1 cellular context compared by ENCODE assay signal in the genomic region with DNA sequence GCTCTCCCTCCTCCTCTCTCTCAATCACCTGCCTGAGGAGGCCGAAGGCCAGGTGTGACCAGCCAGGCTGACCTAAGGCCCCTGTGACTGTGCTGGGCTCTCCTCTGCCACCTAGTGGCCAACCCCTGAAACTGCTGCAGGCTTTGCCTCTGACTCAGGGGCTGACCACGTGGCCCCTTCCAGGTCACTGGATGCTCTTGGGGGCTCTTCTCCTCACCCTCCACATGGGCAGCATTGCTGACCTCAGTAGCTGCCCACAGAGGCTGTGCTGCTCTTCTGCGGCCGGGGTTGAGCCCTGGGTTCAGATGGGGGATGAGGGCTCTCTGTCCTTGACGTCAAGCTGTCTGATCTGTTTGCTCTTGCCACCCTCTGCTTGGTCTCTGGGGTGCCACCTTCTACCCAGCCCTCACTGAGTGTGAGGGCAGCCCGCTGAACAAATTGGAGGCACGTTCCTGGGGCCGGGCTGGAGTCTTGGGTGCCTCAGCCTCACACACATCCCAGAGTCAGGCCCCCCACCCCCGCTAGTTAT.
TF ChIP-seq lines count a peak whose summit lies in the region.

No MANE protein-coding gene starts in this region.

TF ChIP-seq in HepG2, 621 proteins besides CTCF, POLR2A, EP300 and RAD21 (continued from another document and continues in another):
- TF ChIP-seq, protein P1, sequence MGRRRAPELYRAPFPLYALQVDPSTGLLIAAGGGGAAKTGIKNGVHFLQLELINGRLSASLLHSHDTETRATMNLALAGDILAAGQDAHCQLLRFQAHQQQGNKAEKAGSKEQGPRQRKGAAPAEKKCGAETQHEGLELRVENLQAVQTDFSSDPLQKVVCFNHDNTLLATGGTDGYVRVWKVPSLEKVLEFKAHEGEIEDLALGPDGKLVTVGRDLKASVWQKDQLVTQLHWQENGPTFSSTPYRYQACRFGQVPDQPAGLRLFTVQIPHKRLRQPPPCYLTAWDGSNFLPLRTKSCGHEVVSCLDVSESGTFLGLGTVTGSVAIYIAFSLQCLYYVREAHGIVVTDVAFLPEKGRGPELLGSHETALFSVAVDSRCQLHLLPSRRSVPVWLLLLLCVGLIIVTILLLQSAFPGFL (CRISPR knock-in tag; IDR thresholded peaks at IDR 0.05) = no peak
- TF ChIP-seq YY1 (IDR thresholded peaks at IDR 0.05; ENCODE audit: insufficient read depth, insufficient replicate concordance, low read depth, low read length) (peak; percentile 37), ZNF615 (CRISPR knock-in tag; IDR thresholded peaks at IDR 0.05; ENCODE audit: borderline replicate concordance) (no peak), IRF2 (CRISPR knock-in tag; IDR thresholded peaks at IDR 0.05) (peak; percentile 28; the same call in 1 of the 2 replicates), GLI4 (CRISPR knock-in tag; IDR thresholded peaks at IDR 0.05; ENCODE audit: borderline replicate concordance) (no peak), U2AF1 (optimal IDR thresholded peaks at IDR 0.05; ENCODE audit: low read depth, low read length) (no peak), ZFX (CRISPR knock-in tag; IDR thresholded peaks at IDR 0.05; ENCODE audit: low read depth) (peak; percentile 46), ZNF124 (CRISPR knock-in tag; IDR thresholded peaks at IDR 0.05) (no peak), ZNF550 (CRISPR knock-in tag; IDR thresholded peaks at IDR 0.05; ENCODE audit: borderline replicate concordance) (0 out of 2 replicates have a peak, but pooled peaks have one; percentile 44), MAZ (IDR thresholded peaks at IDR 0.05; ENCODE audit: borderline replicate concordance, low read depth, low read length) (peak; percentile 26; the same call in 1 of the 2 replicates), MAZ (CRISPR knock-in tag; IDR thresholded peaks at IDR 0.05; ENCODE audit: low read depth) (no peak), HNF4G (IDR thresholded peaks at IDR 0.05; ENCODE audit: borderline replicate concordance, low read depth, low read length) (no peak), HNF4G (CRISPR knock-in tag; IDR thresholded peaks at IDR 0.05; ENCODE audit: borderline replicate concordance, low read depth) (no peak), ZNF264 (CRISPR knock-in tag; IDR thresholded peaks at IDR 0.05) (no peak), NFKB2 (CRISPR knock-in tag; IDR thresholded peaks at IDR 0.05; ENCODE audit: borderline replicate concordance) (peak; percentile 74; the same call in 1 of the 2 replicates), REXO4 (CRISPR knock-in tag; IDR thresholded peaks at IDR 0.05; ENCODE audit: borderline replicate concordance) (no peak), DMAP1 (CRISPR knock-in tag; IDR thresholded peaks at IDR 0.05) (no peak), RXRA (CRISPR knock-in tag; IDR thresholded peaks at IDR 0.05) (peak; percentile 66), ZFP36 (IDR thresholded peaks at IDR 0.05; ENCODE audit: borderline replicate concordance, low read depth, low read length, partially characterized antibody) (peak; percentile 42), ZNF501 (CRISPR knock-in tag; IDR thresholded peaks at IDR 0.05) (no peak), ZNF75D (CRISPR knock-in tag; IDR thresholded peaks at IDR 0.05; ENCODE audit: borderline replicate concordance) (no peak), ZNF101 (CRISPR knock-in tag; IDR thresholded peaks at IDR 0.05; ENCODE audit: borderline replicate concordance, low read depth) (no peak), ZBTB21 (CRISPR knock-in tag; IDR thresholded peaks at IDR 0.05) (no peak; the same call in 1 of the 2 replicates), SP1 (IDR thresholded peaks at IDR 0.05) (no peak), SP1 (CRISPR knock-in tag; IDR thresholded peaks at IDR 0.05) (no peak), KLF13 (CRISPR knock-in tag; IDR thresholded peaks at IDR 0.05) (no peak), XRCC5 (optimal IDR thresholded peaks at IDR 0.05; ENCODE audit: low read length) (peak; percentile 95), ZNF790 (CRISPR knock-in tag; IDR thresholded peaks at IDR 0.05; ENCODE audit: borderline replicate concordance) (no peak), RFXAP (CRISPR knock-in tag; IDR thresholded peaks at IDR 0.05; ENCODE audit: borderline replicate concordance) (no peak), BCL6 (CRISPR knock-in tag; IDR thresholded peaks at IDR 0.05) (peak; percentile 15; the same call in 1 of the 2 replicates)
- TF ChIP-seq, protein P2, sequence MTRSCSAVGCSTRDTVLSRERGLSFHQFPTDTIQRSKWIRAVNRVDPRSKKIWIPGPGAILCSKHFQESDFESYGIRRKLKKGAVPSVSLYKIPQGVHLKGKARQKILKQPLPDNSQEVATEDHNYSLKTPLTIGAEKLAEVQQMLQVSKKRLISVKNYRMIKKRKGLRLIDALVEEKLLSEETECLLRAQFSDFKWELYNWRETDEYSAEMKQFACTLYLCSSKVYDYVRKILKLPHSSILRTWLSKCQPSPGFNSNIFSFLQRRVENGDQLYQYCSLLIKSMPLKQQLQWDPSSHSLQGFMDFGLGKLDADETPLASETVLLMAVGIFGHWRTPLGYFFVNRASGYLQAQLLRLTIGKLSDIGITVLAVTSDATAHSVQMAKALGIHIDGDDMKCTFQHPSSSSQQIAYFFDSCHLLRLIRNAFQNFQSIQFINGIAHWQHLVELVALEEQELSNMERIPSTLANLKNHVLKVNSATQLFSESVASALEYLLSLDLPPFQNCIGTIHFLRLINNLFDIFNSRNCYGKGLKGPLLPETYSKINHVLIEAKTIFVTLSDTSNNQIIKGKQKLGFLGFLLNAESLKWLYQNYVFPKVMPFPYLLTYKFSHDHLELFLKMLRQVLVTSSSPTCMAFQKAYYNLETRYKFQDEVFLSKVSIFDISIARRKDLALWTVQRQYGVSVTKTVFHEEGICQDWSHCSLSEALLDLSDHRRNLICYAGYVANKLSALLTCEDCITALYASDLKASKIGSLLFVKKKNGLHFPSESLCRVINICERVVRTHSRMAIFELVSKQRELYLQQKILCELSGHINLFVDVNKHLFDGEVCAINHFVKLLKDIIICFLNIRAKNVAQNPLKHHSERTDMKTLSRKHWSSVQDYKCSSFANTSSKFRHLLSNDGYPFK (CRISPR knock-in tag; IDR thresholded peaks at IDR 0.05; ENCODE audit: borderline replicate concordance) = peak; percentile 38; the same call in 1 of the 2 replicates
- TF ChIP-seq, protein P3, sequence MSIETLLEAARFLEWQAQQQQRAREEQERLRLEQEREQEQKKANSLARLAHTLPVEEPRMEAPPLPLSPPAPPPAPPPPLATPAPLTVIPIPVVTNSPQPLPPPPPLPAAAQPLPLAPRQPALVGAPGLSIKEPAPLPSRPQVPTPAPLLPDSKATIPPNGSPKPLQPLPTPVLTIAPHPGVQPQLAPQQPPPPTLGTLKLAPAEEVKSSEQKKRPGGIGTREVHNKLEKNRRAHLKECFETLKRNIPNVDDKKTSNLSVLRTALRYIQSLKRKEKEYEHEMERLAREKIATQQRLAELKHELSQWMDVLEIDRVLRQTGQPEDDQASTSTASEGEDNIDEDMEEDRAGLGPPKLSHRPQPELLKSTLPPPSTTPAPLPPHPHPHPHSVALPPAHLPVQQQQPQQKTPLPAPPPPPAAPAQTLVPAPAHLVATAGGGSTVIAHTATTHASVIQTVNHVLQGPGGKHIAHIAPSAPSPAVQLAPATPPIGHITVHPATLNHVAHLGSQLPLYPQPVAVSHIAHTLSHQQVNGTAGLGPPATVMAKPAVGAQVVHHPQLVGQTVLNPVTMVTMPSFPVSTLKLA (IDR thresholded peaks at IDR 0.05) = peak; percentile 20; the same call in 1 of the 2 replicates
- TF ChIP-seq, protein P4, sequence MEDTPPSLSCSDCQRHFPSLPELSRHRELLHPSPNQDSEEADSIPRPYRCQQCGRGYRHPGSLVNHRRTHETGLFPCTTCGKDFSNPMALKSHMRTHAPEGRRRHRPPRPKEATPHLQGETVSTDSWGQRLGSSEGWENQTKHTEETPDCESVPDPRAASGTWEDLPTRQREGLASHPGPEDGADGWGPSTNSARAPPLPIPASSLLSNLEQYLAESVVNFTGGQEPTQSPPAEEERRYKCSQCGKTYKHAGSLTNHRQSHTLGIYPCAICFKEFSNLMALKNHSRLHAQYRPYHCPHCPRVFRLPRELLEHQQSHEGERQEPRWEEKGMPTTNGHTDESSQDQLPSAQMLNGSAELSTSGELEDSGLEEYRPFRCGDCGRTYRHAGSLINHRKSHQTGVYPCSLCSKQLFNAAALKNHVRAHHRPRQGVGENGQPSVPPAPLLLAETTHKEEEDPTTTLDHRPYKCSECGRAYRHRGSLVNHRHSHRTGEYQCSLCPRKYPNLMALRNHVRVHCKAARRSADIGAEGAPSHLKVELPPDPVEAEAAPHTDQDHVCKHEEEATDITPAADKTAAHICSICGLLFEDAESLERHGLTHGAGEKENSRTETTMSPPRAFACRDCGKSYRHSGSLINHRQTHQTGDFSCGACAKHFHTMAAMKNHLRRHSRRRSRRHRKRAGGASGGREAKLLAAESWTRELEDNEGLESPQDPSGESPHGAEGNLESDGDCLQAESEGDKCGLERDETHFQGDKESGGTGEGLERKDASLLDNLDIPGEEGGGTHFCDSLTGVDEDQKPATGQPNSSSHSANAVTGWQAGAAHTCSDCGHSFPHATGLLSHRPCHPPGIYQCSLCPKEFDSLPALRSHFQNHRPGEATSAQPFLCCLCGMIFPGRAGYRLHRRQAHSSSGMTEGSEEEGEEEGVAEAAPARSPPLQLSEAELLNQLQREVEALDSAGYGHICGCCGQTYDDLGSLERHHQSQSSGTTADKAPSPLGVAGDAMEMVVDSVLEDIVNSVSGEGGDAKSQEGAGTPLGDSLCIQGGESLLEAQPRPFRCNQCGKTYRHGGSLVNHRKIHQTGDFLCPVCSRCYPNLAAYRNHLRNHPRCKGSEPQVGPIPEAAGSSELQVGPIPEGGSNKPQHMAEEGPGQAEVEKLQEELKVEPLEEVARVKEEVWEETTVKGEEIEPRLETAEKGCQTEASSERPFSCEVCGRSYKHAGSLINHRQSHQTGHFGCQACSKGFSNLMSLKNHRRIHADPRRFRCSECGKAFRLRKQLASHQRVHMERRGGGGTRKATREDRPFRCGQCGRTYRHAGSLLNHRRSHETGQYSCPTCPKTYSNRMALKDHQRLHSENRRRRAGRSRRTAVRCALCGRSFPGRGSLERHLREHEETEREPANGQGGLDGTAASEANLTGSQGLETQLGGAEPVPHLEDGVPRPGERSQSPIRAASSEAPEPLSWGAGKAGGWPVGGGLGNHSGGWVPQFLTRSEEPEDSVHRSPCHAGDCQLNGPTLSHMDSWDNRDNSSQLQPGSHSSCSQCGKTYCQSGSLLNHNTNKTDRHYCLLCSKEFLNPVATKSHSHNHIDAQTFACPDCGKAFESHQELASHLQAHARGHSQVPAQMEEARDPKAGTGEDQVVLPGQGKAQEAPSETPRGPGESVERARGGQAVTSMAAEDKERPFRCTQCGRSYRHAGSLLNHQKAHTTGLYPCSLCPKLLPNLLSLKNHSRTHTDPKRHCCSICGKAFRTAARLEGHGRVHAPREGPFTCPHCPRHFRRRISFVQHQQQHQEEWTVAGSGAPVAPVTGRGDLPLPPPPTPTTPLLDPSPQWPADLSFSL (CRISPR knock-in tag; IDR thresholded peaks at IDR 0.05) = 0 out of 2 replicates have a peak, but pooled peaks have one; percentile 23
- TF ChIP-seq, protein P5, sequence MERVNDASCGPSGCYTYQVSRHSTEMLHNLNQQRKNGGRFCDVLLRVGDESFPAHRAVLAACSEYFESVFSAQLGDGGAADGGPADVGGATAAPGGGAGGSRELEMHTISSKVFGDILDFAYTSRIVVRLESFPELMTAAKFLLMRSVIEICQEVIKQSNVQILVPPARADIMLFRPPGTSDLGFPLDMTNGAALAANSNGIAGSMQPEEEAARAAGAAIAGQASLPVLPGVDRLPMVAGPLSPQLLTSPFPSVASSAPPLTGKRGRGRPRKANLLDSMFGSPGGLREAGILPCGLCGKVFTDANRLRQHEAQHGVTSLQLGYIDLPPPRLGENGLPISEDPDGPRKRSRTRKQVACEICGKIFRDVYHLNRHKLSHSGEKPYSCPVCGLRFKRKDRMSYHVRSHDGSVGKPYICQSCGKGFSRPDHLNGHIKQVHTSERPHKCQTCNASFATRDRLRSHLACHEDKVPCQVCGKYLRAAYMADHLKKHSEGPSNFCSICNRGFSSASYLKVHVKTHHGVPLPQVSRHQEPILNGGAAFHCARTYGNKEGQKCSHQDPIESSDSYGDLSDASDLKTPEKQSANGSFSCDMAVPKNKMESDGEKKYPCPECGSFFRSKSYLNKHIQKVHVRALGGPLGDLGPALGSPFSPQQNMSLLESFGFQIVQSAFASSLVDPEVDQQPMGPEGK (CRISPR knock-in tag; IDR thresholded peaks at IDR 0.05) = peak; percentile 44; the same call in 1 of the 2 replicates
- TF ChIP-seq, protein P6, sequence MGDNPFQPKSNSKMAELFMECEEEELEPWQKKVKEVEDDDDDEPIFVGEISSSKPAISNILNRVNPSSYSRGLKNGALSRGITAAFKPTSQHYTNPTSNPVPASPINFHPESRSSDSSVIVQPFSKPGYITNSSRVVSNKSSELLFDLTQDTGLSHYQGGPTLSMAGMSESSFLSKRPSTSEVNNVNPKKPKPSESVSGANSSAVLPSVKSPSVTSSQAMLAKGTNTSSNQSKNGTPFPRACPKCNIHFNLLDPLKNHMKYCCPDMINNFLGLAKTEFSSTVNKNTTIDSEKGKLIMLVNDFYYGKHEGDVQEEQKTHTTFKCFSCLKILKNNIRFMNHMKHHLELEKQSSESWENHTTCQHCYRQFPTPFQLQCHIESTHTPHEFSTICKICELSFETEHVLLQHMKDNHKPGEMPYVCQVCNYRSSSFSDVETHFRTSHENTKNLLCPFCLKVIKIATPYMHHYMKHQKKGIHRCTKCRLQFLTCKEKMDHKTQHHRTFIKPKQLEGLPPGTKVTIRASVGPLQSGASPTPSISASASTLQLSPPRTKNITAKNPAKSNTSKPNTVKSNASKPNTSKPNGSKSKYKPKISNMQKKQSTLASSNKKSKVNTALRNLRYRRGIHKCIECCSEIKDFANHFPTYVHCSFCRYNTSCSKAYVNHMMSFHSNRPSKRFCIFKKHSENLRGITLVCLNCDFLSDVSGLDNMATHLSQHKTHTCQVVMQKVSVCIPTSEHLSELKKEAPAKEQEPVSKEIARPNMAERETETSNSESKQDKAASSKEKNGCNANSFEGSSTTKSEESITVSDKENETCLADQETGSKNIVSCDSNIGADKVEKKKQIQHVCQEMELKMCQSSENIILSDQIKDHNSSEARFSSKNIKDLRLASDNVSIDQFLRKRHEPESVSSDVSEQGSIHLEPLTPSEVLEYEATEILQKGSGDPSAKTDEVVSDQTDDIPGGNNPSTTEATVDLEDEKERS (CRISPR knock-in tag; IDR thresholded peaks at IDR 0.05) = peak; percentile 24; the same call in 1 of the 2 replicates
- TF ChIP-seq, protein P7, sequence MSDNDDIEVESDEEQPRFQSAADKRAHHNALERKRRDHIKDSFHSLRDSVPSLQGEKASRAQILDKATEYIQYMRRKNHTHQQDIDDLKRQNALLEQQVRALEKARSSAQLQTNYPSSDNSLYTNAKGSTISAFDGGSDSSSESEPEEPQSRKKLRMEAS (IDR thresholded peaks at IDR 0.05) = peak; percentile 80
- TF ChIP-seq, protein P8, sequence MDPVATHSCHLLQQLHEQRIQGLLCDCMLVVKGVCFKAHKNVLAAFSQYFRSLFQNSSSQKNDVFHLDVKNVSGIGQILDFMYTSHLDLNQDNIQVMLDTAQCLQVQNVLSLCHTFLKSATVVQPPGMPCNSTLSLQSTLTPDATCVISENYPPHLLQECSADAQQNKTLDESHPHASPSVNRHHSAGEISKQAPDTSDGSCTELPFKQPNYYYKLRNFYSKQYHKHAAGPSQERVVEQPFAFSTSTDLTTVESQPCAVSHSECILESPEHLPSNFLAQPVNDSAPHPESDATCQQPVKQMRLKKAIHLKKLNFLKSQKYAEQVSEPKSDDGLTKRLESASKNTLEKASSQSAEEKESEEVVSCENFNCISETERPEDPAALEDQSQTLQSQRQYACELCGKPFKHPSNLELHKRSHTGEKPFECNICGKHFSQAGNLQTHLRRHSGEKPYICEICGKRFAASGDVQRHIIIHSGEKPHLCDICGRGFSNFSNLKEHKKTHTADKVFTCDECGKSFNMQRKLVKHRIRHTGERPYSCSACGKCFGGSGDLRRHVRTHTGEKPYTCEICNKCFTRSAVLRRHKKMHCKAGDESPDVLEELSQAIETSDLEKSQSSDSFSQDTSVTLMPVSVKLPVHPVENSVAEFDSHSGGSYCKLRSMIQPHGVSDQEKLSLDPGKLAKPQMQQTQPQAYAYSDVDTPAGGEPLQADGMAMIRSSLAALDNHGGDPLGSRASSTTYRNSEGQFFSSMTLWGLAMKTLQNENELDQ (CRISPR knock-in tag; IDR thresholded peaks at IDR 0.05; ENCODE audit: borderline replicate concordance) = 0 out of 2 replicates have a peak, but pooled peaks have one; percentile 50
